1 cellular context compared by ENCODE assay signal in the genomic region with DNA sequence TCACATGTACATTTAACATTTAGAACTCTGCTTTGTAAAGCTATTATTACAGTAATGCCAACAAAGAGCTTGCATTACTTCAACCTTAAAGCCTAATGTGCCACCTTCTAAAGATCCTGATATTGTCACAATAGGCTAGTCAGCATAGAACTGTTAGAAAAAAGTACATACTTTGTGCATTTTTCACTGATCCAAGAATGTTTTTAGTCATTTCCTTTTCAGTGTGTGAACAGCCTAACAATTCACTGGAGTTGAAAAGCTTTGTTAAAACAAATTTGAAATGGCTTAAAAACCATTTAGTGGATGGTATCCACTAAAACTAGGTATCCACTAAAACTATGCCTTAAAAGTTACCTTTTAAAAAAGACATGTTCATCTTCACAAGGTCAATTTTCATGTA.
A peak's percentile ranks its signal among the peaks of the same experiment; 100 is the strongest.
TF ChIP-seq lines count a peak whose summit lies in the region.

No MANE protein-coding gene starts in this region.

TF ChIP-seq in endothelial cell of umbilical vein, 7 proteins besides CTCF, POLR2A, EP300 and RAD21:
- TF ChIP-seq EZH2 (IDR thresholded peaks at IDR 0.05; ENCODE audit: borderline replicate concordance, low read depth, low read length, severe bottlenecking), result no peak
- TF ChIP-seq, protein P1, sequence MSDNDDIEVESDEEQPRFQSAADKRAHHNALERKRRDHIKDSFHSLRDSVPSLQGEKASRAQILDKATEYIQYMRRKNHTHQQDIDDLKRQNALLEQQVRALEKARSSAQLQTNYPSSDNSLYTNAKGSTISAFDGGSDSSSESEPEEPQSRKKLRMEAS (IDR thresholded peaks at IDR 0.05; ENCODE audit: insufficient read depth, insufficient read length), result no peak
- TF ChIP-seq JUN (IDR thresholded peaks at IDR 0.05; ENCODE audit: borderline replicate concordance, insufficient read depth, insufficient read length, low read depth), result peak; percentile 20
- TF ChIP-seq POLR2AphosphoS5 (IDR thresholded peaks at IDR 0.05; ENCODE audit: insufficient read depth, low read depth, low read length), result no peak
- no peak for TF ChIP-seq MYC (IDR thresholded peaks at IDR 0.05; ENCODE audit: low read depth, low read length)
- TF ChIP-seq FOS (IDR thresholded peaks at IDR 0.05; ENCODE audit: borderline replicate concordance, insufficient read depth, low read length), result peak; percentile 31
- no peak for TF ChIP-seq GATA2 (IDR thresholded peaks at IDR 0.05; ENCODE audit: insufficient read depth, insufficient read length, low read depth, low read length)
